Comparison of ENCODE assay signal across 1 cellular context in genomic region chr7:88090671-88091070, GRCh38.
TF ChIP-seq lines count a peak whose summit lies in the region.

No MANE protein-coding gene starts in this region.

TF ChIP-seq in HepG2, 621 proteins besides CTCF, POLR2A, EP300 and RAD21 (continued from another document):
- TF ChIP-seq ZNF18 (CRISPR knock-in tag; IDR thresholded peaks at IDR 0.05; ENCODE audit: insufficient replicate concordance) (no peak), NFAT5 (CRISPR knock-in tag; IDR thresholded peaks at IDR 0.05) (no peak), ZFP62 (CRISPR knock-in tag; IDR thresholded peaks at IDR 0.05) (no peak), JDP2 (CRISPR knock-in tag; IDR thresholded peaks at IDR 0.05; ENCODE audit: borderline replicate concordance) (no peak), ZBTB33 (CRISPR knock-in tag; IDR thresholded peaks at IDR 0.05) (no peak), HIVEP1 (CRISPR knock-in tag; IDR thresholded peaks at IDR 0.05) (no peak)
